Comparison of ENCODE assay signal across 2 cellular contexts in the genomic region with DNA sequence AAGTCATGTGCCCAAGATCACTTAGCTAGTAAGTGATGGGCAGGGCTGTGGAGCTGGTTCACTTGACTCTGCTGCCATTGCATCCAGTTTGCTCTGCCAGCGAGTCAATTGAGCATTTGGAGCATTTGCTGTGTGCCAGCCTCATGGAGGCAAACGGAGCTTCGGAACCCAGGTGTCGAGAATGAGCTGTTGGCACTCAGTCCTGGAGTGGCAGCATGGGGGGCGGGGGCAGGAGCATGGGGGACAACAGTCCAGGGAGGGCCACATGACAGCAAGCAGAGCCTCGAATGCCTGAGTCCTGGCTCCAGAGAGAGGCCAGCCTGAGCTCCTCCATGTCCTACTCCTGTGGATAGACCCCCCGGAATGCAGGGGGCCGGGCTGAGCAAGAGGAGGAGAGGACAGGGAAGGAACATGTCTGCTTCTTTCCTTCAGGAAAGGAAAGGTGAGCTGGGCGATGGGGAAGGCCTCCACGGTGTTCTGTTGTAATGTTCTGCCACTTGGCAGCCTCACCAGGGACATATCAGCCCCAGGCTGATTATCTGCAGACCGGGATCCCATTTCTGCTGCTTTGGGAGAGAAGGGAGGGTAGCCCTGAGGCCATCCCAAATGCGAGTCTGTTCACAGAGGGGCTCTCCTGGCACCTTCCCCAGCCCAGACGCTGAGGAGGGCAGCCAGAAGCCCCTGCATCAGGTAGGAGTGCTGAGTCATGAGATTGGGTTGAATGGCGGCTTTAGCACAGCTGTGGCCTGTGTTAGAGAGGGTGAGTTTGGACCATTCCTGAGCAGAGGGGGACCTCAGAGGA.
TF ChIP-seq lines count a peak whose summit lies in the region.

No MANE protein-coding gene starts in this region.

TF ChIP-seq in A549, 52 proteins besides CTCF, POLR2A, EP300 and RAD21 (continued from another document):
- TF ChIP-seq, protein P1, sequence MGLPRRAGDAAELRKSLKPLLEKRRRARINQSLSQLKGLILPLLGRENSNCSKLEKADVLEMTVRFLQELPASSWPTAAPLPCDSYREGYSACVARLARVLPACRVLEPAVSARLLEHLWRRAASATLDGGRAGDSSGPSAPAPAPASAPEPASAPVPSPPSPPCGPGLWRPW (IDR thresholded peaks at IDR 0.05), result no peak
- TF ChIP-seq CBX2 (IDR thresholded peaks at IDR 0.05; ENCODE audit: borderline replicate concordance, low read depth), result no peak
- TF ChIP-seq BHLHE40 (IDR thresholded peaks at IDR 0.05; ENCODE audit: low read depth, low read length), result no peak
- TF ChIP-seq KDM5A (IDR thresholded peaks at IDR 0.05), result no peak
- TF ChIP-seq ZC3H11A (IDR thresholded peaks at IDR 0.05), result no peak
- TF ChIP-seq MYC (IDR thresholded peaks at IDR 0.05; ENCODE audit: borderline replicate concordance, low read length), result no peak
- TF ChIP-seq, protein P2, sequence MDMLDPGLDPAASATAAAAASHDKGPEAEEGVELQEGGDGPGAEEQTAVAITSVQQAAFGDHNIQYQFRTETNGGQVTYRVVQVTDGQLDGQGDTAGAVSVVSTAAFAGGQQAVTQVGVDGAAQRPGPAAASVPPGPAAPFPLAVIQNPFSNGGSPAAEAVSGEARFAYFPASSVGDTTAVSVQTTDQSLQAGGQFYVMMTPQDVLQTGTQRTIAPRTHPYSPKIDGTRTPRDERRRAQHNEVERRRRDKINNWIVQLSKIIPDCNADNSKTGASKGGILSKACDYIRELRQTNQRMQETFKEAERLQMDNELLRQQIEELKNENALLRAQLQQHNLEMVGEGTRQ (IDR thresholded peaks at IDR 0.05), result no peak
- TF ChIP-seq KDM1A (IDR thresholded peaks at IDR 0.05; ENCODE audit: low read depth), result no peak
- TF ChIP-seq ZSCAN20 (CRISPR knock-in tag; IDR thresholded peaks at IDR 0.05), result no peak
- no peak for TF ChIP-seq FOXS1 (CRISPR knock-in tag; IDR thresholded peaks at IDR 0.05)
- peak; percentile 42; the same call in 1 of the 2 replicates for TF ChIP-seq NFE2L2 (conservative IDR thresholded peaks at IDR 0.05; ENCODE audit: low read length)
- TF ChIP-seq ZFP36 (IDR thresholded peaks at IDR 0.05; ENCODE audit: borderline replicate concordance, partially characterized antibody), result peak; percentile 11
- TF ChIP-seq SREBF2 (IDR thresholded peaks at IDR 0.05), result no peak
- TF ChIP-seq, protein P3, sequence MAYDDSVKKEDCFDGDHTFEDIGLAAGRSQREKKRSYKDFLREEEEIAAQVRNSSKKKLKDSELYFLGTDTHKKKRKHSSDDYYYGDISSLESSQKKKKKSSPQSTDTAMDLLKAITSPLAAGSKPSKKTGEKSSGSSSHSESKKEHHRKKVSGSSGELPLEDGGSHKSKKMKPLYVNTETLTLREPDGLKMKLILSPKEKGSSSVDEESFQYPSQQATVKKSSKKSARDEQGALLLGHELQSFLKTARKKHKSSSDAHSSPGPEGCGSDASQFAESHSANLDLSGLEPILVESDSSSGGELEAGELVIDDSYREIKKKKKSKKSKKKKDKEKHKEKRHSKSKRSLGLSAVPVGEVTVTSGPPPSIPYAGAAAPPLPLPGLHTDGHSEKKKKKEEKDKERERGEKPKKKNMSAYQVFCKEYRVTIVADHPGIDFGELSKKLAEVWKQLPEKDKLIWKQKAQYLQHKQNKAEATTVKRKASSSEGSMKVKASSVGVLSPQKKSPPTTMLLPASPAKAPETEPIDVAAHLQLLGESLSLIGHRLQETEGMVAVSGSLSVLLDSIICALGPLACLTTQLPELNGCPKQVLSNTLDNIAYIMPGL (CRISPR knock-in tag; IDR thresholded peaks at IDR 0.05; ENCODE audit: borderline replicate concordance), result no peak
- TF ChIP-seq JUN (IDR thresholded peaks at IDR 0.05), result no peak
- TF ChIP-seq JUNB (IDR thresholded peaks at IDR 0.05), result no peak
- TF ChIP-seq MAZ (IDR thresholded peaks at IDR 0.05; ENCODE audit: borderline replicate concordance, low read depth, low read length), result no peak
- TF ChIP-seq, protein P4, sequence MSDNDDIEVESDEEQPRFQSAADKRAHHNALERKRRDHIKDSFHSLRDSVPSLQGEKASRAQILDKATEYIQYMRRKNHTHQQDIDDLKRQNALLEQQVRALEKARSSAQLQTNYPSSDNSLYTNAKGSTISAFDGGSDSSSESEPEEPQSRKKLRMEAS (IDR thresholded peaks at IDR 0.05), result no peak
- no peak for TF ChIP-seq RCOR1 (IDR thresholded peaks at IDR 0.05; ENCODE audit: low read depth, low read length)
- TF ChIP-seq ZNF302 (CRISPR knock-in tag; IDR thresholded peaks at IDR 0.05), result no peak

TF ChIP-seq in HepG2, 621 proteins besides CTCF, POLR2A, EP300 and RAD21 (continued from another document):
- TF ChIP-seq, protein P5, sequence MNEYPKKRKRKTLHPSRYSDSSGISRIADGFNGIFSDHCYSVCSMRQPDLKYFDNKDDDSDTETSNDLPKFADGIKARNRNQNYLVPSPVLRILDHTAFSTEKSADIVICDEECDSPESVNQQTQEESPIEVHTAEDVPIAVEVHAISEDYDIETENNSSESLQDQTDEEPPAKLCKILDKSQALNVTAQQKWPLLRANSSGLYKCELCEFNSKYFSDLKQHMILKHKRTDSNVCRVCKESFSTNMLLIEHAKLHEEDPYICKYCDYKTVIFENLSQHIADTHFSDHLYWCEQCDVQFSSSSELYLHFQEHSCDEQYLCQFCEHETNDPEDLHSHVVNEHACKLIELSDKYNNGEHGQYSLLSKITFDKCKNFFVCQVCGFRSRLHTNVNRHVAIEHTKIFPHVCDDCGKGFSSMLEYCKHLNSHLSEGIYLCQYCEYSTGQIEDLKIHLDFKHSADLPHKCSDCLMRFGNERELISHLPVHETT (CRISPR knock-in tag; conservative IDR thresholded peaks at IDR 0.05), result no peak
- peak; percentile 58; the same call in 1 of the 2 replicates for TF ChIP-seq NFE2L2 (IDR thresholded peaks at IDR 0.05; ENCODE audit: low read length)
- TF ChIP-seq MAFG (CRISPR knock-in tag; IDR thresholded peaks at IDR 0.05), result peak; percentile 57; the same call in 1 of the 2 replicates
- peak; percentile 26; the same call in 1 of the 2 replicates for TF ChIP-seq MYC (CRISPR knock-in tag; IDR thresholded peaks at IDR 0.05; ENCODE audit: borderline replicate concordance)
- 0 out of 2 replicates have a peak, but pooled peaks have one; percentile 28 for TF ChIP-seq NRL (CRISPR knock-in tag; IDR thresholded peaks at IDR 0.05; ENCODE audit: borderline replicate concordance)
- TF ChIP-seq MAFK (conservative IDR thresholded peaks at IDR 0.05 in 1 of 2, IDR thresholded peaks at IDR 0.05 in 1 of 2; ENCODE audit: low read length in 2 of 2), result peak; percentile 93 to 95
- peak; percentile 85 for TF ChIP-seq MAFF (IDR thresholded peaks at IDR 0.05; ENCODE audit: low read depth, low read length)
